ENCODE assay signal across 1 cellular context in genomic region chr10:119136084-119136483, GRCh38.
TF ChIP-seq lines count a peak whose summit lies in the region.

No MANE protein-coding gene starts in this region.

TF ChIP-seq in IMR-90, 13 proteins besides CTCF, POLR2A, EP300 and RAD21:
- TF ChIP-seq NFE2L2 (IDR thresholded peaks at IDR 0.05; ENCODE audit: low read depth, low read length) (no peak), CHD1 (IDR thresholded peaks at IDR 0.05; ENCODE audit: low read depth, low read length) (no peak), BHLHE40 (IDR thresholded peaks at IDR 0.05; ENCODE audit: low read depth, low read length) (0 out of 2 replicates have a peak, but pooled peaks have one; percentile 19), MAFK (IDR thresholded peaks at IDR 0.05; ENCODE audit: low read depth, low read length) (no peak), USF2 (IDR thresholded peaks at IDR 0.05; ENCODE audit: low read depth, low read length) (no peak), CEBPB (IDR thresholded peaks at IDR 0.05; ENCODE audit: low read depth, low read length) (peak; percentile 92), MAZ (IDR thresholded peaks at IDR 0.05; ENCODE audit: borderline replicate concordance, low read depth, low read length) (no peak), ELK1 (IDR thresholded peaks at IDR 0.05; ENCODE audit: borderline replicate concordance, low read depth, low read length) (no peak), SMC3 (IDR thresholded peaks at IDR 0.05; ENCODE audit: low read depth, low read length) (no peak), MXI1 (IDR thresholded peaks at IDR 0.05; ENCODE audit: borderline replicate concordance, low read depth, low read length) (0 out of 2 replicates have a peak, but pooled peaks have one; percentile 34), FOS (IDR thresholded peaks at IDR 0.05; ENCODE audit: low read depth, low read length) (0 out of 2 replicates have a peak, but pooled peaks have one; percentile 15), RCOR1 (IDR thresholded peaks at IDR 0.05; ENCODE audit: insufficient replicate concordance, low read length) (no peak)
